ENCODE assay signal across 12 cellular contexts in genomic region chr4:48065587-48066052, GRCh38. TPM values are rescaled to one million over a fixed set of nuclear protein-coding genes. Genes with fewer than 3 reads are reported as not detected.
DNase-seq lines count a peak whose midpoint lies in the region; ATAC-seq and TF ChIP-seq lines count a peak whose summit lies in the region.
"Had no signal": no experiment of that assay in that cellular context is flagged by ENCODE, and none has a peak within 500 bp of the region (broad histone marks: within the 10 kb centered on the region; RNA-seq: fewer than 3 reads in every experiment).

No MANE protein-coding gene starts in this region.

- TF ChIP-seq POLR2A in gastroesophageal sphincter (IDR thresholded peaks at IDR 0.05), result no peak

- no peaks in the 10 kb centered on the region for H3K27me3 ChIP-seq in gastroesophageal sphincter
- H3K27me3 ChIP-seq: MG63 had no signal

- H3K9me3 ChIP-seq in gastroesophageal sphincter, result no peaks in the 10 kb centered on the region
- H3K9me3 ChIP-seq: MG63 had no signal

- H3K27ac ChIP-seq in gastroesophageal sphincter, result no peak overlapping the region
- H3K27ac ChIP-seq: epithelial cell of prostate had no signal

- WGBS in gastroesophageal sphincter (ENCODE audit: low coverage in 1 of 2), 2 donors, result 100% methylated on average over 1 of the region's 1 CpG; no CpG with 5 or more reads in 1 of the 2 donors

- ATAC-seq in GM18498 (IDR thresholded peaks at IDR 0.05; ENCODE audit: unreplicated experiment) (peak; percentile 68), GM19328 (IDR thresholded peaks at IDR 0.05; ENCODE audit: unreplicated experiment) (peak; percentile 48), HG02798 (IDR thresholded peaks at IDR 0.05; ENCODE audit: poor library complexity, unreplicated experiment) (peak; percentile 66), HG03558 (IDR thresholded peaks at IDR 0.05; ENCODE audit: extremely low read depth, unreplicated experiment) (peak; percentile 53), gastroesophageal sphincter (no peak)

- no peaks in the 10 kb centered on the region for H3K36me3 ChIP-seq in gastroesophageal sphincter
- H3K36me3 ChIP-seq: MG63 had no signal

- H3K4me3 ChIP-seq in gastroesophageal sphincter, result no peak overlapping the region
- H3K4me3 ChIP-seq: MG63 had no signal

- H3K4me1 ChIP-seq in gastroesophageal sphincter, result no peaks in the 10 kb centered on the region

- TF ChIP-seq EP300 in gastroesophageal sphincter (IDR thresholded peaks at IDR 0.05), result no peak

- DNase-seq in NCI-H2171 treated with DMSO at 0.1 percent for 48 hours (lab: John Stamatoyannopoulos, UW) (no peak), EL (no peak), NCI-H2227 (lab: John Stamatoyannopoulos, UW; ENCODE audit: unreplicated experiment) (no peak)
- DNase-seq: C1 segment of cervical spinal cord, MG63, NCI-H774 had no signal

- no peak for TF ChIP-seq CTCF in gastroesophageal sphincter (IDR thresholded peaks at IDR 0.05)

RNA-seq across cellular contexts. Expression of gene NIPAL1, which starts 49.0 kb away (rescaled TPM):
- 1 to 10 TPM in 1 of 4 donors, under 1 TPM in 3; 0.16 to 2.0 (median 0.25) TPM for total RNA-seq in gastroesophageal sphincter

RNA-seq across cellular contexts. Expression of gene CNGA1, which starts 49.1 kb away (rescaled TPM):
- 1 to 10 TPM in 1 of 4 donors, under 1 TPM in 1, not detected in 2; 0.40 to 1.8 TPM for total RNA-seq in gastroesophageal sphincter
